In the genomic region with DNA sequence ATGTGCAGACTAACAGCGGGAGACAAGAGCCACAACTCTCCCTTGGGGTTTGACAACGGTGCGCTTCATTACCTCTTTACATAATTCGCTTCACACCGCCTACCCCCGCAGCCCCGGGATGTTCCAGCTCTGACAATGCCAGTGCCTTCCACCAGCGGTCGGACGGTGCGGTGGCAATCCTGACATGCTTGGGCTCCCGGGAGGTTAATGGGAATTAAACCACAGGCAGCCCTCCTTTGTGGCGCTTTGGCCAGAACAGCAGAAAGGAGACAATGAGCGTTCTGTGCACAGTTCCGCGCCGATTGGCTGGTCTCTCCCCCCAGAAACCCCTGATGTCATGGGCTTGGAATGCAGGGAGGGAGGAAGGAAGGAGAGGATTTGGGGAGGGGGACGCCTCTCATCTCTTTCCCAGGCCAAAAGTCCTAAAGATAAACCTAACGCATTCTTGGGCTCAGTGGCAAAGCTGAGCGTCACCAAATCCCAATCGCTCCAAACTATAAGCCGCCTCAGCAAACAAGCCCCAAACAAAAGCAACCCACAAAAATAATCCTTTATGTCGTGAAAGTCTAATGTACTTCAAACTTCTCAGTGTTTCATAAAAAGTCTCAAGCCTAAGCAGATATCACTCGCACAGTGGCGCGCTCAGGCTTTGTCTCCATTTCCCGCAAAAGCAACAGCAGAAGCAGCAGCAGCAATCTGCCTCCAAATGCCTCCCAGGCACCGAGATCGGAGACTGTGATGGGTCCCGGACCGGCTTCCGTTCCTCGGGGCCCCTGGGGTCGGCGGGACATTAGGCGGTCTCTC, we compare ENCODE assay signal across 8 cellular contexts. TPM values are rescaled to one million over a fixed set of nuclear protein-coding genes. Genes with fewer than 3 reads are reported as not detected.
DNase-seq lines count a peak whose midpoint lies in the region; ATAC-seq and TF ChIP-seq lines count a peak whose summit lies in the region.

No MANE protein-coding gene starts in this region.

- in situ Hi-C loops in HAP-1 (cut with MboI; ENCODE audit: low sequenced_read_pairs) = loop anchor here (10.0 kb wide), 1 partner anchor 71 kb away; no protein-coding TSS in a partner anchor

- H3K36me3 Mint-ChIP-seq in activated naive CD4-positive, alpha-beta T cell treated with anti-CD3 and anti-CD28 coated beads, Interleukin-2, amount 50 U/mL, for 24 hours = peaks cover 1% of the 10 kb centered on the region
- peaks cover 0 to 2% (median 0%) of the 10 kb centered on the region in 3 donors for H3K36me3 Mint-ChIP-seq in naive thymus-derived CD8-positive, alpha-beta T cell
- peaks cover 23% of the 10 kb centered on the region for H3K36me3 Mint-ChIP-seq in type B pancreatic cell

- peak; percentile 98 for DNase-seq in Daoy (ENCODE audit: low read depth)
- peak; percentile 92 to 93 for DNase-seq in HAP-1 (ENCODE audit: low spot score in 2 of 2)
- peak; percentile 56 for DNase-seq in NCI-H2171 (lab: John Stamatoyannopoulos, UW)
- DNase-seq in naive thymus-derived CD8-positive, alpha-beta T cell = peak in 8 of 10 donors; percentile 1 to 73 (median 11)
- peak; percentile 83 for DNase-seq in type B pancreatic cell (ENCODE audit: extremely low spot score, unreplicated experiment)
- no peak for DNase-seq in CD1c-positive myeloid dendritic cell (ENCODE audit: extremely low spot score)

- peaks cover 24% of the 10 kb centered on the region for H3K4me1 Mint-ChIP-seq in activated naive CD4-positive, alpha-beta T cell treated with anti-CD3 and anti-CD28 coated beads, Interleukin-2, amount 50 U/mL, for 24 hours
- peaks cover 18 to 36% (median 22%) of the 10 kb centered on the region in 4 donors for H3K4me1 Mint-ChIP-seq in naive thymus-derived CD8-positive, alpha-beta T cell
- H3K4me1 Mint-ChIP-seq in type B pancreatic cell (ENCODE audit: unreplicated experiment) = peaks cover 56% of the 10 kb centered on the region

- TF ChIP-seq EP300 in gastroesophageal sphincter (IDR thresholded peaks at IDR 0.05) = no peak

- H3K27ac ChIP-seq in gastroesophageal sphincter = peak overlapping the region; percentile 93 to 100 (median 97)

- H3K4me1 ChIP-seq in HAP-1 (peaks cover 46% of the 10 kb centered on the region), gastroesophageal sphincter (peaks cover 13 to 79% (median 28%) of the 10 kb centered on the region in 3 donors)

- H3K9me3 ChIP-seq in HAP-1 (no peaks in the 10 kb centered on the region), gastroesophageal sphincter (no peaks in the 10 kb centered on the region)

- peaks cover 18% of the 10 kb centered on the region for H3K27me3 Mint-ChIP-seq in activated naive CD4-positive, alpha-beta T cell treated with anti-CD3 and anti-CD28 coated beads, Interleukin-2, amount 50 U/mL, for 24 hours
- H3K27me3 Mint-ChIP-seq in naive thymus-derived CD8-positive, alpha-beta T cell = peaks cover 0 to 24% (median 3%) of the 10 kb centered on the region in 5 donors
- H3K27me3 Mint-ChIP-seq in type B pancreatic cell = peaks cover 4% of the 10 kb centered on the region

- TF ChIP-seq POLR2A in gastroesophageal sphincter (IDR thresholded peaks at IDR 0.05) = peak; percentile 27 to 54

- peak overlapping the region; percentile 68 for H3K27ac Mint-ChIP-seq in activated naive CD4-positive, alpha-beta T cell treated with anti-CD3 and anti-CD28 coated beads, Interleukin-2, amount 50 U/mL, for 24 hours
- H3K27ac Mint-ChIP-seq in naive thymus-derived CD8-positive, alpha-beta T cell = peak overlapping the region in 8 of 10 donors; percentile 41 to 92 (median 84)
- H3K27ac Mint-ChIP-seq in type B pancreatic cell = peak overlapping the region; percentile 100

- H3K27me3 ChIP-seq in HAP-1 (ENCODE audit: low read depth) (no peaks in the 10 kb centered on the region), gastroesophageal sphincter (no peaks in the 10 kb centered on the region)

- POLR2A ChIA-PET in naive thymus-derived CD8-positive, alpha-beta T cell (lab: Charles Lee) = interaction anchor here (1.0 kb wide), 1 partner anchor 71 kb away, joined by 3 read pairs; no protein-coding TSS in a partner anchor

- TF ChIP-seq CTCF in gastroesophageal sphincter (IDR thresholded peaks at IDR 0.05) (peak in 2 of 4 experiments; percentile 24 to 54), type B pancreatic cell (conservative IDR thresholded peaks at IDR 0.05) (peak; percentile 61)

- H3K36me3 ChIP-seq in HAP-1 (replicated peaks) = peaks cover 3% of the 10 kb centered on the region; the same call in 1 of the 2 replicates
- no peaks in the 10 kb centered on the region for H3K36me3 ChIP-seq in gastroesophageal sphincter

- no peaks in the 10 kb centered on the region for H3K9me3 Mint-ChIP-seq in activated naive CD4-positive, alpha-beta T cell treated with anti-CD3 and anti-CD28 coated beads, Interleukin-2, amount 50 U/mL, for 24 hours
- no peaks in the 10 kb centered on the region for H3K9me3 Mint-ChIP-seq in naive thymus-derived CD8-positive, alpha-beta T cell
- H3K9me3 Mint-ChIP-seq in type B pancreatic cell = no peaks in the 10 kb centered on the region

- peak overlapping the region; percentile 89 for H3K4me3 Mint-ChIP-seq in activated naive CD4-positive, alpha-beta T cell treated with anti-CD3 and anti-CD28 coated beads, Interleukin-2, amount 50 U/mL, for 24 hours
- peak overlapping the region; percentile 85 to 97 (median 93) for H3K4me3 Mint-ChIP-seq in naive thymus-derived CD8-positive, alpha-beta T cell
- H3K4me3 Mint-ChIP-seq in type B pancreatic cell = peak overlapping the region; percentile 100

- peak; percentile 26 for ATAC-seq in gastroesophageal sphincter
- peak in 1 of 2 donors; percentile 29 for ATAC-seq in naive thymus-derived CD8-positive, alpha-beta T cell

- peak overlapping the region; percentile 80 for H3K4me3 ChIP-seq in HAP-1
- H3K4me3 ChIP-seq in gastroesophageal sphincter = peak overlapping the region; percentile 68 to 92

- WGBS in gastroesophageal sphincter (ENCODE audit: low coverage in 1 of 2), 2 donors = 1% methylated on average over 13 to 15 of the region's 36 CpGs

RNA-seq across cellular contexts. Expression of gene CNN3, which starts 1.1 kb away (rescaled TPM):
- 447 and 452 TPM in 2 replicates for total RNA-seq in Daoy (2014; rRNA removed; shearing (Covaris generic))
- 100 to 1,000 TPM; 145 to 292 (median 217) TPM for total RNA-seq in gastroesophageal sphincter
- total RNA-seq in naive thymus-derived CD8-positive, alpha-beta T cell = 10 to 100 TPM; 18.0 to 18.3 TPM
- polyA plus RNA-seq in naive thymus-derived CD8-positive, alpha-beta T cell = 10 to 100 TPM; 13.7 to 19.3 (median 14.1) TPM
- total RNA-seq in type B pancreatic cell (ENCODE audit: low replicate concordance) = 152 and 258 TPM in 2 replicates
